ENCODE assay signal across 11 cellular contexts in genomic region chr2:111930875-111931274, GRCh38. TPM values are rescaled to one million over a fixed set of nuclear protein-coding genes. Genes with fewer than 3 reads are reported as not detected.
DNase-seq lines count a peak whose midpoint lies in the region; ATAC-seq, FAIRE-seq and TF ChIP-seq lines count a peak whose summit lies in the region.
"Had no signal": no experiment of that assay in that cellular context is flagged by ENCODE, and none has a peak within 500 bp of the region (broad histone marks: within the 10 kb centered on the region; RNA-seq: fewer than 3 reads in every experiment).

No MANE protein-coding gene starts in this region.

- DNase-seq in Caki2 (ENCODE audit: low read depth), result peak; percentile 69
- DNase-seq in GM12878 (ENCODE audit: low read depth, low spot score), result peak; percentile 1
- DNase-seq in iPS-NIHi11 (ENCODE audit: low spot score), result no peak
- DNase-seq in NCI-H2081 (lab: John Stamatoyannopoulos, UW), result no peak
- no peak for DNase-seq in GM12892 (ENCODE audit: insufficient read length)
- no peak for DNase-seq in COR-L47 (lab: John Stamatoyannopoulos, UW)
- DNase-seq: Kasumi-1, SHP77 had no signal

- peak overlapping the region; percentile 53 for H3K27ac ChIP-seq in KMS-11
- no peak overlapping the region for H3K27ac ChIP-seq in GM12878 (ENCODE audit: control insufficient read depth, insufficient read depth)
- peak overlapping the region; percentile 53 for H3K27ac ChIP-seq in layer of hippocampus (ENCODE audit: low read depth, low read length)

- H3K36me3 ChIP-seq in KMS-11 (ENCODE audit: insufficient read depth), result no peaks in the 10 kb centered on the region
- H3K36me3 ChIP-seq in GM12878 (ENCODE audit: control insufficient read depth in 2 of 2, insufficient read depth in 2 of 2, low read length in 1 of 2), result no peaks in the 10 kb centered on the region; a peak in 1 of 4 replicates

- RAD21 ChIA-PET in GM12878 (lab: Charles Lee; ENCODE audit: unreplicated experiment), result interaction anchor here (1.7 kb wide), 1 partner anchor 31 kb away, joined by 4 read pairs; no protein-coding TSS in a partner anchor

- H2AFZ ChIP-seq in KMS-11 (ENCODE audit: low read depth) (no peak overlapping the region), GM12878 (ENCODE audit: control insufficient read depth, low read depth, low read length) (no peak overlapping the region)

- H3K9ac ChIP-seq in KMS-11, result peak overlapping the region; percentile 15; the same call in 1 of the 2 replicates
- H3K9ac ChIP-seq in GM12878 (ENCODE audit: control insufficient read depth, insufficient read depth, low read length), result no peak overlapping the region

- no peak for TF ChIP-seq POLR2A in GM12878 (IDR thresholded peaks at IDR 0.05; ENCODE audit: low read depth, low read length)
- no peak for TF ChIP-seq POLR2A in GM12892 (IDR thresholded peaks at IDR 0.05; ENCODE audit: low read depth, low read length)

- H3K9me3 ChIP-seq in GM12878 (replicated peaks; ENCODE audit: control insufficient read depth, insufficient read depth, low read length), result no peaks in the 10 kb centered on the region

- ATAC-seq in GM12878, result peak; percentile 88
- ATAC-seq: HCT116 had no signal

- H3K79me2 ChIP-seq in KMS-11 (ENCODE audit: insufficient read depth, low read depth) (no peaks in the 10 kb centered on the region), GM12878 (ENCODE audit: control insufficient read depth, insufficient read depth, low read length) (no peaks in the 10 kb centered on the region)

- 0% methylated on average over 2 of the region's 2 CpGs for WGBS in GM12878 (ENCODE audit: insufficient coverage, insufficient replicate concordance, low lambda C conversion rate, missing lambda C conversion rate)

- no peaks in the 10 kb centered on the region for H4K20me1 ChIP-seq in KMS-11 (ENCODE audit: insufficient read depth)
- no peaks in the 10 kb centered on the region for H4K20me1 ChIP-seq in GM12878 (ENCODE audit: control insufficient read depth, insufficient read depth)

- H3K4me3 ChIP-seq in KMS-11 (IDR thresholded peaks at IDR 0.05; ENCODE audit: insufficient read depth, low read depth, low read length), result no peak overlapping the region
- no peak overlapping the region for H3K4me3 ChIP-seq in GM12878

- intact Hi-C loops in GM12878 (cut with micrococcal nuclease; ENCODE audit: unreplicated experiment), result no loop called here

- FAIRE-seq in GM12878 (lab: Jason Lieb, UNC) (no peak), GM12892 (lab: Jason Lieb, UNC) (no peak)

- SMC1A ChIA-PET in GM12878 (lab: Charles Lee; ENCODE audit: uncharacterized antibody, unreplicated experiment), result interaction anchor here (1.5 kb wide), 1 partner anchor 19 kb away, joined by 3 read pairs; no protein-coding TSS in a partner anchor

- TF ChIP-seq CTCF in KMS-11 (conservative IDR thresholded peaks at IDR 0.05; ENCODE audit: low read depth, low read length) (no peak), GM12878 (IDR thresholded peaks at IDR 0.05 in 2 of 3, conservative IDR thresholded peaks at IDR 0.05 in 1 of 3; ENCODE audit: control insufficient read depth in 2 of 3, extremely low read depth in 1 of 3, insufficient read depth in 1 of 3, low read depth in 3 of 3, low read length in 3 of 3) (no peak)

- peaks cover 31% of the 10 kb centered on the region for H3K4me1 ChIP-seq in KMS-11 (ENCODE audit: low read depth, poor library complexity, severe bottlenecking)
- no peaks in the 10 kb centered on the region for H3K4me1 ChIP-seq in GM12878 (ENCODE audit: control insufficient read depth, insufficient read depth, low read length)

- CTCF ChIA-PET in GM12878 (lab: Yijun Ruan, JAX), result interaction anchor here (0.8 kb wide), 1 partner anchor 20 kb away, joined by 4 read pairs; no protein-coding TSS in a partner anchor

- POLR2A ChIA-PET in GM12878 (lab: Charles Lee), result no interaction called here

- H3K27me3 ChIP-seq in KMS-11 (ENCODE audit: insufficient read depth, low read depth), result no peaks in the 10 kb centered on the region
- H3K27me3 ChIP-seq in GM12878 (replicated peaks in 1 of 2; ENCODE audit: control insufficient read depth in 2 of 2, insufficient read depth in 2 of 2, low read length in 1 of 2), result no peaks in the 10 kb centered on the region
- no peaks in the 10 kb centered on the region for H3K27me3 ChIP-seq in layer of hippocampus (ENCODE audit: control insufficient read depth, insufficient read depth, low read length)

- no TSS peak for BruUV-seq in GM12878 (replicated peaks; lab: Mats Ljungman, UMichigan)

- no peak for TF ChIP-seq EP300 in GM12878 (IDR thresholded peaks at IDR 0.05; ENCODE audit: borderline replicate concordance in 1 of 2, control insufficient read depth in 1 of 2, low read depth in 2 of 2, low read length in 2 of 2)

- in situ Hi-C loops in Caki2 (cut with HindIII; ENCODE audit: low pct_unique_long_range_greater_than_20kb, low sequenced_read_pairs), result no loop called here
- in situ Hi-C loops in GM12878 (cut with MboI), result no loop called here

- TF ChIP-seq RAD21 in GM12878 (IDR thresholded peaks at IDR 0.05; ENCODE audit: insufficient read depth, low read depth, low read length), result no peak

- H3K4me2 ChIP-seq in KMS-11 (peak overlapping the region; percentile 59; the same call in 1 of the 2 replicates), GM12878 (ENCODE audit: control insufficient read depth, insufficient read depth) (no peak overlapping the region)

TF ChIP-seq in GM12878, 131 proteins besides CTCF, POLR2A, EP300 and RAD21 (continues in another document):
- TF ChIP-seq CREB1 (IDR thresholded peaks at IDR 0.05; ENCODE audit: low read depth) (no peak), NFIC (IDR thresholded peaks at IDR 0.05; ENCODE audit: low read depth, low read length) (peak; percentile 64; the same call in 1 of the 2 replicates), IKZF2 (IDR thresholded peaks at IDR 0.05) (peak; percentile 54 to 73), RELB (IDR thresholded peaks at IDR 0.05; ENCODE audit: low read depth) (peak; percentile 46; the same call in 1 of the 2 replicates)

RNA-seq across cellular contexts. Expression of gene MERTK, which starts 32.5 kb away (rescaled TPM):
- total RNA-seq in Caki2 (2014; rRNA removed; shearing (Covaris generic); ENCODE audit: low replicate concordance), result 1.4 and 9.3 TPM in 2 replicates
- total RNA-seq in GM12878 (2013; cell fraction: nucleolus; rRNA removed), result 10.1 and 10.3 TPM in 2 replicates
- 0.49 and 0.85 TPM in 2 replicates for total RNA-seq in GM12878 (2014; rRNA removed)
- 0.28 and 0.31 TPM in 2 replicates for total RNA-seq in GM12878 (2014; rRNA removed; fragmentation: Illumina TruSeq; extraction: Trizol)
- 0.37 and 1.0 TPM in 2 replicates for total RNA-seq in GM12878 (2021)
- 0.84 TPM for polyA plus RNA-seq in GM12878 (2011; ENCODE audit: low read depth)
- 28.6 and 30.6 TPM in 2 replicates for polyA plus RNA-seq in GM12878 (2011; rRNA removed)
- polyA plus RNA-seq in GM12878 (2011; cell fraction: cytosol; rRNA removed), result 28.6 and 28.8 TPM in 2 replicates
- polyA plus RNA-seq in GM12878 (2011; cell fraction: nucleus; rRNA removed), result 77.6 and 89.3 TPM in 2 replicates
- 0.73 and 1.4 TPM in 2 replicates for polyA plus RNA-seq in GM12878 (2012)
- 0.62 and 0.63 TPM in 2 replicates for polyA plus RNA-seq in GM12878 (2014; fragmentation: Illumina TruSeq; extraction: Trizol)
- under 1 TPM; 0.26 to 0.37 TPM for polyA plus RNA-seq in GM12878 (2014; fragmentation: Nextera tagmentation; extraction: Ambion mirVana)
- polyA plus RNA-seq in GM12878 (2014; rRNA removed), result 0.60 and 1.3 TPM in 2 replicates
- polyA plus RNA-seq in GM12878 (2016; fragmentation: Nextera tagmentation; extraction: Ambion mirVana), result under 1 TPM; 0.13 to 0.39 TPM
- 26.0 and 27.2 TPM in 2 replicates for polyA minus RNA-seq in GM12878 (2011; rRNA and poly(A)+ RNA removed)
- 7.7 and 7.9 TPM in 2 replicates for polyA minus RNA-seq in GM12878 (2011; cell fraction: cytosol; rRNA and poly(A)+ RNA removed)
- 19.7 and 24.3 TPM in 2 replicates for polyA minus RNA-seq in GM12878 (2011; cell fraction: nucleus; rRNA and poly(A)+ RNA removed)
- 2.6 TPM for polyA plus RNA-seq in GM12892 (2012; ENCODE audit: missing spikeins)

RNA-seq across cellular contexts. Expression of gene ANAPC1, which starts 46.9 kb away (rescaled TPM):
- 48.3 and 49.1 TPM in 2 replicates for total RNA-seq in Caki2 (2014; rRNA removed; shearing (Covaris generic); ENCODE audit: low replicate concordance)
- total RNA-seq in GM12878 (2013; cell fraction: nucleolus; rRNA removed), result 303 and 305 TPM in 2 replicates
- total RNA-seq in GM12878 (2014; rRNA removed), result 108 and 118 TPM in 2 replicates
- 58.2 and 66.8 TPM in 2 replicates for total RNA-seq in GM12878 (2014; rRNA removed; fragmentation: Illumina TruSeq; extraction: Trizol)
- 74.5 and 78.9 TPM in 2 replicates for total RNA-seq in GM12878 (2021)
- polyA plus RNA-seq in GM12878 (2011; ENCODE audit: low read depth), result 18.8 TPM
- polyA plus RNA-seq in GM12878 (2011; rRNA removed), result 60.2 and 63.5 TPM in 2 replicates
- polyA plus RNA-seq in GM12878 (2011; cell fraction: cytosol; rRNA removed), result 50.2 and 54.1 TPM in 2 replicates
- polyA plus RNA-seq in GM12878 (2011; cell fraction: nucleus; rRNA removed), result 53.2 and 58.0 TPM in 2 replicates
- 21.6 and 29.4 TPM in 2 replicates for polyA plus RNA-seq in GM12878 (2012)
- polyA plus RNA-seq in GM12878 (2014; fragmentation: Illumina TruSeq; extraction: Trizol), result 50.2 and 58.6 TPM in 2 replicates
- polyA plus RNA-seq in GM12878 (2014; fragmentation: Nextera tagmentation; extraction: Ambion mirVana), result 10 to 100 TPM in 1 of 2 experiments, 1 to 10 TPM in 1; 10.0 to 11.8 TPM
- 49.8 and 62.6 TPM in 2 replicates for polyA plus RNA-seq in GM12878 (2014; rRNA removed)
- polyA plus RNA-seq in GM12878 (2016; fragmentation: Nextera tagmentation; extraction: Ambion mirVana), result 10 to 100 TPM; 50.4 to 56.9 TPM
- polyA minus RNA-seq in GM12878 (2011; rRNA and poly(A)+ RNA removed), result 133 and 135 TPM in 2 replicates
- polyA minus RNA-seq in GM12878 (2011; cell fraction: cytosol; rRNA and poly(A)+ RNA removed), result 44.1 and 56.3 TPM in 2 replicates
- polyA minus RNA-seq in GM12878 (2011; cell fraction: nucleus; rRNA and poly(A)+ RNA removed), result 116 and 187 TPM in 2 replicates
- polyA plus RNA-seq in GM12892 (2012; ENCODE audit: missing spikeins), result 41.3 TPM

Comparison
In these comparisons a context has a peak if more than half of its experiments do, and no peak if none do; other contexts are left out.
1. DNase-seq: peak in Caki2 (single experiment) and GM12878 (single experiment); none in iPS-NIHi11 (single experiment), NCI-H2081 (0 of 2), GM12892 (single experiment) and COR-L47 (single experiment).